ENCODE assay signal across 1 cellular context in the genomic region with DNA sequence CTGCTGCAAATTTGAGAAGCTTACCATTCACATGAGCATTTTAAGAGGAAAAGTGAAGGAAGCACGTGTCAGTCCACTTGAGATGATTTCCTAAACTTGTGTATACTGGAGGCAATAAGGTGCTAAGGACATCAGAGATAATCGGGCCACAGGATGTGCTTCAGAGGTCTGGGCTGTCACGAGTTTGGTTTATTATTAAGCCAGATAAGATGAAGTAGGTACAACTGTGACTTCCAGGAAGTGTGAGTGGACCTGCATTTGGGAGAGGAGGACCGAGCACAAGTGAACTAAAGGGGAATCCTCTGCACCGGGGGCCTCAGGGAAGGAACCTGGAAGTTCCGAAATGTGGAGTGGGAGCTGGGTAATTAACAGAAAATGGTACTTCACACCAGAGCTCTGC.
TF ChIP-seq lines count a peak whose summit lies in the region.

No MANE protein-coding gene starts in this region.

TF ChIP-seq in SK-N-SH, 30 proteins besides CTCF, POLR2A, EP300 and RAD21 (continued from another document):
- TF ChIP-seq, protein P1, sequence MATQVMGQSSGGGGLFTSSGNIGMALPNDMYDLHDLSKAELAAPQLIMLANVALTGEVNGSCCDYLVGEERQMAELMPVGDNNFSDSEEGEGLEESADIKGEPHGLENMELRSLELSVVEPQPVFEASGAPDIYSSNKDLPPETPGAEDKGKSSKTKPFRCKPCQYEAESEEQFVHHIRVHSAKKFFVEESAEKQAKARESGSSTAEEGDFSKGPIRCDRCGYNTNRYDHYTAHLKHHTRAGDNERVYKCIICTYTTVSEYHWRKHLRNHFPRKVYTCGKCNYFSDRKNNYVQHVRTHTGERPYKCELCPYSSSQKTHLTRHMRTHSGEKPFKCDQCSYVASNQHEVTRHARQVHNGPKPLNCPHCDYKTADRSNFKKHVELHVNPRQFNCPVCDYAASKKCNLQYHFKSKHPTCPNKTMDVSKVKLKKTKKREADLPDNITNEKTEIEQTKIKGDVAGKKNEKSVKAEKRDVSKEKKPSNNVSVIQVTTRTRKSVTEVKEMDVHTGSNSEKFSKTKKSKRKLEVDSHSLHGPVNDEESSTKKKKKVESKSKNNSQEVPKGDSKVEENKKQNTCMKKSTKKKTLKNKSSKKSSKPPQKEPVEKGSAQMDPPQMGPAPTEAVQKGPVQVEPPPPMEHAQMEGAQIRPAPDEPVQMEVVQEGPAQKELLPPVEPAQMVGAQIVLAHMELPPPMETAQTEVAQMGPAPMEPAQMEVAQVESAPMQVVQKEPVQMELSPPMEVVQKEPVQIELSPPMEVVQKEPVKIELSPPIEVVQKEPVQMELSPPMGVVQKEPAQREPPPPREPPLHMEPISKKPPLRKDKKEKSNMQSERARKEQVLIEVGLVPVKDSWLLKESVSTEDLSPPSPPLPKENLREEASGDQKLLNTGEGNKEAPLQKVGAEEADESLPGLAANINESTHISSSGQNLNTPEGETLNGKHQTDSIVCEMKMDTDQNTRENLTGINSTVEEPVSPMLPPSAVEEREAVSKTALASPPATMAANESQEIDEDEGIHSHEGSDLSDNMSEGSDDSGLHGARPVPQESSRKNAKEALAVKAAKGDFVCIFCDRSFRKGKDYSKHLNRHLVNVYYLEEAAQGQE (IDR thresholded peaks at IDR 0.05; ENCODE audit: low read depth, low read length), result no peak
- TF ChIP-seq FOXJ3 (CRISPR knock-in tag; IDR thresholded peaks at IDR 0.05) (no peak), TCF12 (IDR thresholded peaks at IDR 0.05) (no peak)
- TF ChIP-seq, protein P2, sequence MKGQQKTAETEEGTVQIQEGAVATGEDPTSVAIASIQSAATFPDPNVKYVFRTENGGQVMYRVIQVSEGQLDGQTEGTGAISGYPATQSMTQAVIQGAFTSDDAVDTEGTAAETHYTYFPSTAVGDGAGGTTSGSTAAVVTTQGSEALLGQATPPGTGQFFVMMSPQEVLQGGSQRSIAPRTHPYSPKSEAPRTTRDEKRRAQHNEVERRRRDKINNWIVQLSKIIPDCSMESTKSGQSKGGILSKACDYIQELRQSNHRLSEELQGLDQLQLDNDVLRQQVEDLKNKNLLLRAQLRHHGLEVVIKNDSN (IDR thresholded peaks at IDR 0.05; ENCODE audit: borderline replicate concordance, low read depth), result no peak
